19 cellular contexts compared by ENCODE assay signal in the genomic region with DNA sequence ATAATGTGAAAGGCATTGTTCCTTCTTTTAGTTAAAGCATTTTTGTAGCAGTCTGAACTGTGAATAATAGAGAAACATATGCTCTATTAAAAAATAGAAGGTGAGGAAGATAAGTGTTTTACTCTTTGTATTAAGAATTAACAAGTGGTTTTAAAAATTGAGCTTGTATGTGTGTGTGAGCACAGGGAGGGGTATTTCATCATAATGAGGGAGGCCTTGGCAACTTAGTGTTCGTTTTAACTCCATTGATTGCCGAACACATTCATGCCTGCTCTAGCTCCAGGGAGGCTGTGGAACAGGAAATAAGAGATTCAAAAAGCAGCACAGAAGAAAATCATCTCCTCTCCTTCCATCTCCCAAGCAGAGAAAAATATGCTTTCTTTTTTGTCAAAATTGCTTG. TPM values are rescaled to one million over a fixed set of nuclear protein-coding genes. Genes with fewer than 3 reads are reported as not detected.
DNase-seq lines count a peak whose midpoint lies in the region; ATAC-seq and TF ChIP-seq lines count a peak whose summit lies in the region.
"Had no signal": no experiment of that assay in that cellular context is flagged by ENCODE, and none has a peak within 500 bp of the region (broad histone marks: within the 10 kb centered on the region; RNA-seq: fewer than 3 reads in every experiment).

No MANE protein-coding gene starts in this region.

- no peak for TF ChIP-seq EP300 in gastroesophageal sphincter (IDR thresholded peaks at IDR 0.05)

- no peaks in the 10 kb centered on the region for H3K9me3 ChIP-seq in gastroesophageal sphincter
- H3K9me3 ChIP-seq in neural progenitor cell (ENCODE audit: low read depth): no peaks in the 10 kb centered on the region
- H3K9me3 ChIP-seq: esophagus squamous epithelium, prostate gland, tibial nerve had no signal

- TF ChIP-seq CTCF in astrocyte of the spinal cord (IDR thresholded peaks at IDR 0.05; ENCODE audit: low read depth, low read length): no peak
- TF ChIP-seq CTCF in gastroesophageal sphincter (IDR thresholded peaks at IDR 0.05): no peak
- TF ChIP-seq CTCF in neural progenitor cell (IDR thresholded peaks at IDR 0.05): no peak

- peaks cover 100% of the 10 kb centered on the region for H3K79me2 ChIP-seq in neural progenitor cell (ENCODE audit: low read depth)

- peaks cover 10% of the 10 kb centered on the region for H3F3A ChIP-seq in neural progenitor cell (ENCODE audit: low read depth)

- peaks cover 18% of the 10 kb centered on the region for H4K20me1 ChIP-seq in neural progenitor cell (ENCODE audit: low read depth)

- peaks cover 59% of the 10 kb centered on the region for H3K4me1 Mint-ChIP-seq in neural progenitor cell
- H3K4me1 Mint-ChIP-seq: activated naive CD4-positive, alpha-beta T cell treated with anti-CD3 and anti-CD28 coated beads, Interleukin-2, amount 10 ng/mL, durations not matched to agents 7 days and 5 days; B cell had no signal

- H3K27ac ChIP-seq in gastroesophageal sphincter: peak overlapping the region in 3 of 4 donors; percentile 29 to 53 (median 53)
- H3K27ac ChIP-seq in neural progenitor cell: peak overlapping the region; percentile 61
- H3K27ac ChIP-seq: esophagus squamous epithelium, prostate gland had no signal

- no peak overlapping the region for H3K9ac ChIP-seq in neural progenitor cell

- in situ Hi-C loops in astrocyte of the spinal cord (cut with HindIII; ENCODE audit: low sequenced_read_pairs): no loop called here

- peaks cover 36% of the 10 kb centered on the region for H3K36me3 Mint-ChIP-seq in neural progenitor cell
- H3K36me3 Mint-ChIP-seq: activated naive CD4-positive, alpha-beta T cell treated with anti-CD3 and anti-CD28 coated beads, Interleukin-2, amount 10 ng/mL, durations not matched to agents 7 days and 5 days had no signal

- H3K9me3 Mint-ChIP-seq in neural progenitor cell: peaks cover 24% of the 10 kb centered on the region
- H3K9me3 Mint-ChIP-seq: activated naive CD4-positive, alpha-beta T cell treated with anti-CD3 and anti-CD28 coated beads, Interleukin-2, amount 10 ng/mL, durations not matched to agents 7 days and 5 days had no signal

- peak overlapping the region; percentile 58 for H3K4me2 ChIP-seq in neural progenitor cell

- peaks cover 2% of the 10 kb centered on the region for H3K27me3 Mint-ChIP-seq in neural progenitor cell (ENCODE audit: insufficient read depth, low read depth)
- H3K27me3 Mint-ChIP-seq: activated naive CD4-positive, alpha-beta T cell treated with anti-CD3 and anti-CD28 coated beads, Interleukin-2, amount 10 ng/mL, durations not matched to agents 7 days and 5 days had no signal

- WGBS in gastroesophageal sphincter (ENCODE audit: low coverage in 1 of 2), 2 donors: 38 to 53% methylated on average over 2 of the region's 2 CpGs

- peak overlapping the region; percentile 95 for H3K27ac Mint-ChIP-seq in neural progenitor cell
- H3K27ac Mint-ChIP-seq: activated naive CD4-positive, alpha-beta T cell treated with anti-CD3 and anti-CD28 coated beads, Interleukin-2, amount 10 ng/mL, durations not matched to agents 7 days and 5 days; B cell had no signal

- H3K4me3 Mint-ChIP-seq in neural progenitor cell: peak overlapping the region; percentile 70
- H3K4me3 Mint-ChIP-seq: activated naive CD4-positive, alpha-beta T cell treated with anti-CD3 and anti-CD28 coated beads, Interleukin-2, amount 10 ng/mL, durations not matched to agents 7 days and 5 days; B cell had no signal

- H2AFZ ChIP-seq in neural progenitor cell (replicated peaks): no peak overlapping the region

- peak; percentile 20 for DNase-seq in HuH-7 (ENCODE audit: low spot score)
- DNase-seq in astrocyte of the spinal cord (ENCODE audit: low read depth, low spot score): peak; percentile 26
- DNase-seq in neural progenitor cell (ENCODE audit: low spot score): peak; percentile 39
- no peak for DNase-seq in T-helper 9 cell
- no peak for DNase-seq in activated CD4-positive, CD25-positive, alpha-beta regulatory T cell (lab: John Stamatoyannopoulos, UW)
- DNase-seq: activated CD8-positive, alpha-beta memory T cell treated with anti-CD3 and anti-CD28 coated beads, Interleukin-2, amount 50 U/mL, for 4 hours; activated naive CD4-positive, alpha-beta T cell treated with anti-CD3 and anti-CD28 coated beads, Interleukin-2, amount 10 ng/mL, durations not matched to agents 7 days and 5 days; DMS53; esophagus squamous epithelium; MV-4-11; NCI-H2227 treated with DMSO at 0.1 percent for 48 hours; PC-3; SW 1271 had no signal

- H3K36me3 ChIP-seq in gastroesophageal sphincter (no peaks in the 10 kb centered on the region), neural progenitor cell (peaks cover 8% of the 10 kb centered on the region)
- H3K36me3 ChIP-seq: esophagus squamous epithelium, prostate gland, tibial nerve had no signal

- no peak for ATAC-seq in gastroesophageal sphincter
- no peak for ATAC-seq in HG02840 (IDR thresholded peaks at IDR 0.05; ENCODE audit: low FRiP score, unreplicated experiment)
- no peak for ATAC-seq in GM19455 (IDR thresholded peaks at IDR 0.05; ENCODE audit: unreplicated experiment)

- peaks cover 0 to 37% (median 0%) of the 10 kb centered on the region in 3 donors for H3K4me1 ChIP-seq in gastroesophageal sphincter
- peaks cover 40% of the 10 kb centered on the region for H3K4me1 ChIP-seq in neural progenitor cell
- H3K4me1 ChIP-seq: prostate gland had no signal

- no peak overlapping the region for H3K4me3 ChIP-seq in astrocyte of the spinal cord (ENCODE audit: low read depth, low read length)
- no peak overlapping the region for H3K4me3 ChIP-seq in gastroesophageal sphincter
- H3K4me3 ChIP-seq in neural progenitor cell: no peak overlapping the region
- H3K4me3 ChIP-seq: esophagus squamous epithelium, prostate gland, tibial nerve had no signal

- H3K27me3 ChIP-seq in gastroesophageal sphincter: no peaks in the 10 kb centered on the region
- H3K27me3 ChIP-seq in neural progenitor cell: no peaks in the 10 kb centered on the region
- H3K27me3 ChIP-seq: esophagus squamous epithelium, tibial nerve had no signal

- TF ChIP-seq POLR2A in gastroesophageal sphincter (IDR thresholded peaks at IDR 0.05): no peak

RNA-seq across cellular contexts. Expression of gene SHROOM3, which starts 14.8 kb away (rescaled TPM):
- total RNA-seq in gastroesophageal sphincter (100 to 1,000 TPM in 1 of 4 donors, 10 to 100 TPM in 3; 29.5 to 127 (median 59.9) TPM), neural progenitor cell (ENCODE audit: low replicate concordance) (36.6 and 52.7 TPM in 2 replicates)

RNA-seq across cellular contexts. Expression of gene CCDC158, which starts 28.9 kb away (rescaled TPM):
- total RNA-seq in gastroesophageal sphincter (1 to 10 TPM; 1.2 to 2.6 (median 1.5) TPM), neural progenitor cell (ENCODE audit: low replicate concordance) (not detected in 2 replicates)
- total RNA-seq: B cell, PC-3 had no signal

Comparison
In these comparisons a context has a peak if more than half of its experiments do, and no peak if none do; other contexts are left out.
1. DNase-seq: peak in HuH-7 (single experiment), astrocyte of the spinal cord (single experiment) and neural progenitor cell (single experiment); none in T-helper 9 cell (single experiment) and activated CD4-positive, CD25-positive, alpha-beta regulatory T cell (0 of 4).